ENCODE assay signal across 8 cellular contexts in the genomic region with DNA sequence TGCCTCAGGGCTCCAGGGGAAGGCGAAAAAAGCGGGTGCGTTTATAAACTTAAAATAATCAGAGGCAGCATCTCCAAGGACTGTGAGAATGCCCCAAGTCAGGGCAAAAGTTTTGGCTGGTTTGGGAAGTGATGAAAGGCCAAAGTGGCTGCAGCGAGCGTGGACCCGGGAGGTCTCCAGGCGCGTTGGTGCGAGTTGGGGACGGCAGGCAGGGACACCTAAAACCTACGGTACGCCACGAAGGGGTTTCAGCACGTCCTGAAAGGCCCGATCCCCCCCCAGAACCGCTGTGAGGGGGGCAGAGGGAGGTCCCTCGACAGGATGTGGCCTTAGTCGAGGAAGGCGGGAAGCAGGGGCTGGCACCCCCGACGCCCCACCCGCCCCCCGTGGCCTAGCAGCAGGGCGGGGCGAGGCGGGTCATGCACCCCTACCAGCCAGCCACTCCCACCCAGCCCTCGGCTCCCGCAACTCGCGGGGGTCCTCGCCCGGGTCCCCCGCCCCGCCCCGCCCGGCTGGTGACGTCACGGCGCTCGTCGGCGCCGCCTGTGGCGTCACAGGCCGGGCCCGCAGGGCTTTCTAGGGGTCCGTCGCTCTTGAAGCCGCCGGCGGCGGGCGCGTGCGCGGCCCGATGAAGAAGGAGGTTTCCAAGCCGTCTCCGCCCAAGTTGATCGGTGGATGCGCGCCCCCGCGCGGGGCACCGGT. TPM values are rescaled to one million over a fixed set of nuclear protein-coding genes. Genes with fewer than 3 reads are reported as not detected.
DNase-seq lines count a peak whose midpoint lies in the region; TF ChIP-seq lines count a peak whose summit lies in the region.

A gene with protein sequence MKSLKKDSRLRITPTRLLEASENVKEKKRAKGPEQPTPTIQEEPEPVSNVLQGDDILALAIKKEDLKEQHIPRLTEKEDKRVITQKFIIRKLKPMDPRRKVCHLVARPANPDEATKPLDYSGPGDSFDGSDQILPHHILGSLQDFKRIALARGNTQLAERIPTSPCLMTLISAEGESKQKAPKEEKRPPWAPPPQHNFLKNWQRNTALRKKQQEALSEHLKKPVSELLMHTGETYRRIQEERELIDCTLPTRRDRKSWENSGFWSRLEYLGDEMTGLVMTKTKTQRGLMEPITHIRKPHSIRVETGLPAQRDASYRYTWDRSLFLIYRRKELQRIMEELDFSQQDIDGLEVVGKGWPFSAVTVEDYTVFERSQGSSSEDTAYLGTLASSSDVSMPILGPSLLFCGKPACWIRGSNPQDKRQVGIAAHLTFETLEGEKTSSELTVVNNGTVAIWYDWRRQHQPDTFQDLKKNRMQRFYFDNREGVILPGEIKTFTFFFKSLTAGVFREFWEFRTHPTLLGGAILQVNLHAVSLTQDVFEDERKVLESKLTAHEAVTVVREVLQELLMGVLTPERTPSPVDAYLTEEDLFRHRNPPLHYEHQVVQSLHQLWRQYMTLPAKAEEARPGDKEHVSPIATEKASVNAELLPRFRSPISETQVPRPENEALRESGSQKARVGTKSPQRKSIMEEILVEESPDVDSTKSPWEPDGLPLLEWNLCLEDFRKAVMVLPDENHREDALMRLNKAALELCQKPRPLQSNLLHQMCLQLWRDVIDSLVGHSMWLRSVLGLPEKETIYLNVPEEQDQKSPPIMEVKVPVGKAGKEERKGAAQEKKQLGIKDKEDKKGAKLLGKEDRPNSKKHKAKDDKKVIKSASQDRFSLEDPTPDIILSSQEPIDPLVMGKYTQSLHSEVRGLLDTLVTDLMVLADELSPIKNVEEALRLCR (plus strand): TSS at position 569 of the 702 bp plus-strand sequence. CDS start 236 bp downstream, outside the sequence.

- no peaks in the 10 kb centered on the region for H3K9me3 Mint-ChIP-seq in T-helper 2 cell treated with Interferon-gamma antibody and Interleukin-4, amounts not matched to agents 5 μg/mL and 100 μg/mL, for 36 hours

- TF ChIP-seq CTCF in astrocyte of the cerebellum (IDR thresholded peaks at IDR 0.05; ENCODE audit: low read depth, low read length, missing control alignments): no peak
- TF ChIP-seq CTCF in hepatocyte (IDR thresholded peaks at IDR 0.05; ENCODE audit: poor library complexity): peak; percentile 31
- peak; percentile 11 to 27 (median 14) for TF ChIP-seq CTCF in uterus (IDR thresholded peaks at IDR 0.05)

- intact Hi-C loops in uterus (cut with DNase I; ENCODE audit: low total_unique reads): no loop called here

- H3K27me3 ChIP-seq in HUES6 (ENCODE audit: control insufficient read depth, insufficient read depth, low read length): 0 out of 2 replicates have a peak, but pooled peaks cover 3% of the 10 kb centered on the region
- H3K27me3 ChIP-seq in hepatocyte: no peaks in the 10 kb centered on the region
- no peaks in the 10 kb centered on the region for H3K27me3 ChIP-seq in rectal smooth muscle tissue (ENCODE audit: control insufficient read depth, insufficient read depth, low read length)
- H3K27me3 ChIP-seq in uterus: no peaks in the 10 kb centered on the region

- H3K9me2 ChIP-seq in hepatocyte (replicated peaks; ENCODE audit: insufficient read depth): no peaks in the 10 kb centered on the region

- in situ Hi-C loops in astrocyte of the cerebellum (cut with HindIII; ENCODE audit: low sequenced_read_pairs): no loop called here

- peak in 1 of 2 donors; percentile 50 for TF ChIP-seq POLR2A in uterus (IDR thresholded peaks at IDR 0.05)

- H3K27ac Mint-ChIP-seq in T-helper 2 cell treated with Interferon-gamma antibody and Interleukin-4, amounts not matched to agents 5 μg/mL and 100 μg/mL, for 36 hours: peak within 1 kb of the TSS; percentile 96

- H3K4me1 Mint-ChIP-seq in T-helper 2 cell treated with Interferon-gamma antibody and Interleukin-4, amounts not matched to agents 5 μg/mL and 100 μg/mL, for 36 hours (ENCODE audit: low read depth): peaks cover 54% of the 10 kb centered on the region

- H3K36me3 Mint-ChIP-seq in T-helper 2 cell treated with Interferon-gamma antibody and Interleukin-4, amounts not matched to agents 5 μg/mL and 100 μg/mL, for 36 hours (ENCODE audit: low read depth): peaks cover 3% of the 10 kb centered on the region

- H3K4me2 ChIP-seq in hepatocyte: peak within 1 kb of the TSS; percentile 86

- DNase-seq in ELR (ENCODE audit: low read depth): peak; percentile 76
- DNase-seq in T-helper 2 cell treated with Interferon-gamma antibody and Interleukin-4, amounts not matched to agents 5 μg/mL and 100 μg/mL, for 36 hours (ENCODE audit: low spot score): peak; percentile 83
- peak; percentile 47 for DNase-seq in astrocyte of the cerebellum (ENCODE audit: low read depth)
- peak; percentile 92 for DNase-seq in hepatocyte (ENCODE audit: low spot score)
- peak; percentile 81 to 87 for DNase-seq in uterus
- no peak for DNase-seq in UCSD-AML1 (lab: John Stamatoyannopoulos, UW; ENCODE audit: unreplicated experiment)

- H3K9ac ChIP-seq in HUES6 (ENCODE audit: low read length): peak within 1 kb of the TSS; percentile 49
- peak within 1 kb of the TSS; percentile 12 for H3K9ac ChIP-seq in rectal smooth muscle tissue (ENCODE audit: low read length)

- H3K27ac ChIP-seq in HUES6 (ENCODE audit: low read depth, low read length): no peak within 1 kb of the TSS
- H3K27ac ChIP-seq in hepatocyte: peak within 1 kb of the TSS; percentile 59
- H3K27ac ChIP-seq in rectal smooth muscle tissue (ENCODE audit: low read depth, low read length): peak within 1 kb of the TSS; percentile 18
- peak within 1 kb of the TSS; percentile 80 to 90 for H3K27ac ChIP-seq in uterus

- H3K27me3 Mint-ChIP-seq in T-helper 2 cell treated with Interferon-gamma antibody and Interleukin-4, amounts not matched to agents 5 μg/mL and 100 μg/mL, for 36 hours (ENCODE audit: low read depth): no peaks in the 10 kb centered on the region

- H3K4me3 ChIP-seq in HUES6 (ENCODE audit: low read depth, low read length) (peak within 1 kb of the TSS; percentile 82), astrocyte of the cerebellum (ENCODE audit: low read depth, low read length) (peak within 1 kb of the TSS; percentile 51), hepatocyte (peak within 1 kb of the TSS; percentile 40), rectal smooth muscle tissue (ENCODE audit: low read length) (peak within 1 kb of the TSS; percentile 46), uterus (peak within 1 kb of the TSS; percentile 44 to 52)

- WGBS in hepatocyte (ENCODE audit: low lambda C conversion rate, missing lambda C conversion rate): 15% methylated on average over 45 of the region's 66 CpGs

- H3K4me1 ChIP-seq in HUES6 (ENCODE audit: control insufficient read depth, insufficient read depth, low read length) (peaks cover 18% of the 10 kb centered on the region), hepatocyte (ENCODE audit: insufficient read depth) (peaks cover 4% of the 10 kb centered on the region), rectal smooth muscle tissue (ENCODE audit: control insufficient read depth, insufficient read depth, low read length) (peaks cover 5% of the 10 kb centered on the region), uterus (no peaks in the 10 kb centered on the region)

- no peaks in the 10 kb centered on the region for H4K20me1 ChIP-seq in hepatocyte (ENCODE audit: insufficient read depth, poor library complexity, severe bottlenecking)

- H3K4me3 Mint-ChIP-seq in T-helper 2 cell treated with Interferon-gamma antibody and Interleukin-4, amounts not matched to agents 5 μg/mL and 100 μg/mL, for 36 hours: peak within 1 kb of the TSS; percentile 95

- H3K79me2 ChIP-seq in hepatocyte: no peaks in the 10 kb centered on the region

- H3K36me3 ChIP-seq in HUES6 (ENCODE audit: control insufficient read depth, insufficient read depth, low read length) (no peaks in the 10 kb centered on the region), hepatocyte (replicated peaks; ENCODE audit: insufficient read depth, low read depth) (no peaks in the 10 kb centered on the region), rectal smooth muscle tissue (ENCODE audit: control insufficient read depth, insufficient read depth, low read length) (no peaks in the 10 kb centered on the region), uterus (no peaks in the 10 kb centered on the region)

- H2AFZ ChIP-seq in hepatocyte: peak within 1 kb of the TSS; percentile 61

- no peaks in the 10 kb centered on the region for H3K9me3 ChIP-seq in HUES6 (ENCODE audit: control insufficient read depth, insufficient read depth, low read depth, low read length)
- H3K9me3 ChIP-seq in hepatocyte (ENCODE audit: low read depth): no peaks in the 10 kb centered on the region
- H3K9me3 ChIP-seq in uterus: no peaks in the 10 kb centered on the region

RNA-seq across cellular contexts. Expression of the gene that starts here (rescaled TPM):
- 0.43 TPM in 1 of 2 replicates, not detected in the other for total RNA-seq in hepatocyte
- 0.70 and 1.2 TPM in 2 replicates for polyA plus RNA-seq in hepatocyte
- total RNA-seq in uterus: 10 to 100 TPM in 1 of 4 donors, 1 to 10 TPM in 3; 2.7 to 11.5 (median 5.1) TPM
